In genomic region chr3:41488501-41488900, GRCh38 we compare ENCODE assay signal across 28 cellular contexts.
"Had no signal": no experiment of that assay in that cellular context is flagged by ENCODE, and none has a peak within 500 bp of the region (broad histone marks: within the 10 kb centered on the region; RNA-seq: fewer than 3 reads in every experiment).

No MANE protein-coding gene starts in this region.

- H3K27me3 Mint-ChIP-seq: activated CD4-positive, alpha-beta T cell treated with anti-CD3 and anti-CD28 coated beads, Interleukin-2, amount 10 ng/mL, durations not matched to agents 24 days and 14 days; activated CD8-positive, alpha-beta T cell treated with anti-CD3 and anti-CD28 coated beads for 36 hours; activated naive CD4-positive, alpha-beta T cell treated with anti-CD3 and anti-CD28 coated beads, Interleukin-2, amount 50 U/mL, for 24 hours; activated T-helper 17 cell treated with anti-CD3 and anti-CD28 coated beads, Interleukin-2, amount 50 U/mL, for 72 hours; central memory CD8-positive, alpha-beta T cell had no signal

- H3K4me1 Mint-ChIP-seq: activated CD4-positive, alpha-beta T cell treated with anti-CD3 and anti-CD28 coated beads, Interleukin-2, amount 10 ng/mL, durations not matched to agents 24 days and 14 days; activated naive CD4-positive, alpha-beta T cell treated with anti-CD3 and anti-CD28 coated beads, Interleukin-2, amount 50 U/mL, for 24 hours; activated T-helper 17 cell treated with anti-CD3 and anti-CD28 coated beads, Interleukin-2, amount 50 U/mL, for 72 hours; central memory CD8-positive, alpha-beta T cell had no signal

- H3K4me1 ChIP-seq: SJCRH30 had no signal

- ATAC-seq: activated CD8-positive, alpha-beta T cell treated with anti-CD3 and anti-CD28 coated beads for 36 hours; activated T-cell treated with anti-CD3 and anti-CD28 coated beads, Interleukin-2, amount 50 U/mL, for 72 hours; activated T-helper 17 cell treated with anti-CD3 and anti-CD28 coated beads, Interleukin-2, amount 50 U/mL, for 72 hours had no signal

- H3K36me3 ChIP-seq: cardiac muscle cell, SJCRH30 had no signal

- H3K4me3 ChIP-seq: cardiac muscle cell, SJCRH30, SK-N-MC had no signal

- DNase-seq: activated CD4-positive, alpha-beta T cell treated with anti-CD3 and anti-CD28 coated beads, Interleukin-2, amount 10 ng/mL, durations not matched to agents 24 days and 14 days; activated CD4-positive, alpha-beta T cell treated with anti-CD3 and anti-CD28 coated beads, Interleukin-2, amount 50 U/mL, for 4 hours; activated CD8-positive, alpha-beta T cell treated with anti-CD3 and anti-CD28 coated beads for 36 hours; activated effector memory CD4-positive, alpha-beta T cell treated with anti-CD3 and anti-CD28 coated beads, Interleukin-2, amount 50 U/mL, for 16 hours; activated naive CD4-positive, alpha-beta T cell; activated T-cell treated with anti-CD3 and anti-CD28 coated beads, Interleukin-2, amount 50 U/mL, for 1 hour; activated T-cell treated with anti-CD3 and anti-CD28 coated beads, Interleukin-2, amount 50 U/mL, for 72 hours; amniotic stem cell; aorta; NCI-H1092 treated with DMSO at 0.1 percent for 48 hours; NCI-H1417 treated with DMSO at 0.1 percent for 48 hours; NCI-H187 treated with DMSO at 0.1 percent for 48 hours; NCI-H2081; NCI-H2171 treated with DMSO at 0.1 percent for 48 hours; NCI-H446; NCI-H510A treated with DMSO at 0.1 percent for 48 hours; NCI-H526 treated with DMSO at 0.1 percent for 48 hours; NCI-H774; OCI-M1; SHP77; SJCRH30 had no signal

- H3K9me3 Mint-ChIP-seq: activated CD8-positive, alpha-beta T cell treated with anti-CD3 and anti-CD28 coated beads for 36 hours; activated naive CD4-positive, alpha-beta T cell treated with anti-CD3 and anti-CD28 coated beads, Interleukin-2, amount 50 U/mL, for 24 hours; central memory CD8-positive, alpha-beta T cell; T-helper 2 cell treated with Interferon-gamma antibody and Interleukin-4, amounts not matched to agents 5 μg/mL and 100 μg/mL, for 36 hours had no signal

- H3K27me3 ChIP-seq: cardiac muscle cell, SJCRH30 had no signal

- H3K4me3 Mint-ChIP-seq: activated CD4-positive, alpha-beta T cell treated with anti-CD3 and anti-CD28 coated beads, Interleukin-2, amount 10 ng/mL, durations not matched to agents 24 days and 14 days; activated CD8-positive, alpha-beta T cell treated with anti-CD3 and anti-CD28 coated beads for 36 hours; activated naive CD4-positive, alpha-beta T cell treated with anti-CD3 and anti-CD28 coated beads, Interleukin-2, amount 50 U/mL, for 24 hours; activated T-cell treated with anti-CD3 and anti-CD28 coated beads, Interleukin-2, amount 50 U/mL, for 72 hours; activated T-helper 17 cell treated with anti-CD3 and anti-CD28 coated beads, Interleukin-2, amount 50 U/mL, for 72 hours; central memory CD8-positive, alpha-beta T cell; T-helper 1 cell treated with Interleukin-12 subunit alpha and Interleukin-12 subunit beta and Interleukin-4 antibody, amounts not matched to agents 30 μg/mL and 1 μg/mL, for 36 hours; T-helper 2 cell treated with Interferon-gamma antibody and Interleukin-4, amounts not matched to agents 5 μg/mL and 100 μg/mL, for 36 hours had no signal

- H3K27ac ChIP-seq: cardiac muscle cell, SJCRH30, SK-N-MC had no signal

- H3K9me3 ChIP-seq: SJCRH30 had no signal

- H3K27ac Mint-ChIP-seq: activated CD4-positive, alpha-beta T cell treated with anti-CD3 and anti-CD28 coated beads, Interleukin-2, amount 10 ng/mL, durations not matched to agents 24 days and 14 days; activated CD8-positive, alpha-beta T cell treated with anti-CD3 and anti-CD28 coated beads for 36 hours; activated naive CD4-positive, alpha-beta T cell treated with anti-CD3 and anti-CD28 coated beads, Interleukin-2, amount 50 U/mL, for 24 hours; activated T-cell treated with anti-CD3 and anti-CD28 coated beads, Interleukin-2, amount 50 U/mL, for 72 hours; activated T-helper 17 cell treated with anti-CD3 and anti-CD28 coated beads, Interleukin-2, amount 50 U/mL, for 72 hours; T-helper 1 cell treated with Interleukin-12 subunit alpha and Interleukin-12 subunit beta and Interleukin-4 antibody, amounts not matched to agents 30 μg/mL and 1 μg/mL, for 36 hours; T-helper 2 cell treated with Interferon-gamma antibody and Interleukin-4, amounts not matched to agents 5 μg/mL and 100 μg/mL, for 36 hours had no signal
